In genomic region chr1:62198069-62198780, GRCh38 we compare ENCODE assay signal across 29 cellular contexts. TPM values are rescaled to one million over a fixed set of nuclear protein-coding genes. Genes with fewer than 3 reads are reported as not detected.
DNase-seq lines count a peak whose midpoint lies in the region; FAIRE-seq and TF ChIP-seq lines count a peak whose summit lies in the region.
"Had no signal": no experiment of that assay in that cellular context is flagged by ENCODE, and none has a peak within 500 bp of the region (broad histone marks: within the 10 kb centered on the region; RNA-seq: fewer than 3 reads in every experiment).

No MANE protein-coding gene starts in this region.

- intact Hi-C loops in posterior vena cava (cut with DNase I) = no loop called here

- peaks cover 13% of the 10 kb centered on the region for H3K4me1 Mint-ChIP-seq in astrocyte (ENCODE audit: low read depth, unreplicated experiment)
- H3K4me1 Mint-ChIP-seq: activated CD4-positive, alpha-beta T cell treated with anti-CD3 and anti-CD28 coated beads, Interleukin-2, amount 10 ng/mL, durations not matched to agents 24 days and 14 days had no signal

- H3K9ac ChIP-seq in astrocyte (ENCODE audit: low read length) = no peak overlapping the region

- H3K4me3 ChIP-seq in HAP-1 = no peak overlapping the region
- H3K4me3 ChIP-seq in astrocyte (ENCODE audit: insufficient read depth, low read depth, low read length) = no peak overlapping the region
- H3K4me3 ChIP-seq: K562, SJSA1, transverse colon had no signal

- H3K9me3 Mint-ChIP-seq in astrocyte (ENCODE audit: unreplicated experiment) = peaks cover 3% of the 10 kb centered on the region
- H3K9me3 Mint-ChIP-seq: activated CD4-positive, alpha-beta T cell treated with anti-CD3 and anti-CD28 coated beads, Interleukin-2, amount 10 ng/mL, durations not matched to agents 24 days and 14 days had no signal

- H3K36me3 ChIP-seq in HAP-1 (replicated peaks) (no peaks in the 10 kb centered on the region), astrocyte (ENCODE audit: insufficient read depth, low read length) (no peaks in the 10 kb centered on the region)
- H3K36me3 ChIP-seq: SJSA1, transverse colon had no signal

- no peak overlapping the region for H3K4me2 ChIP-seq in astrocyte (ENCODE audit: low read length)

- peak; percentile 81 to 95 for DNase-seq in HAP-1 (ENCODE audit: low spot score in 2 of 2)
- no peak for DNase-seq in astrocyte (ENCODE audit: low read depth)
- peak; percentile 51 for DNase-seq in iPS-NIHi11 (ENCODE audit: low spot score)
- DNase-seq in posterior vena cava (ENCODE audit: low spot score) = peak; percentile 11
- DNase-seq in DMS114 treated with DMSO at 0.1 percent for 48 hours (lab: John Stamatoyannopoulos, UW; ENCODE audit: unreplicated experiment) = no peak
- DNase-seq in HPDE6-E6E7 (ENCODE audit: extremely low spot score) = no peak
- no peak for DNase-seq in LoVo (ENCODE audit: low spot score)
- DNase-seq: activated CD4-positive, alpha-beta T cell treated with anti-CD3 and anti-CD28 coated beads, Interleukin-2, amount 10 ng/mL, durations not matched to agents 24 days and 14 days; activated CD8-positive, alpha-beta memory T cell treated with anti-CD3 and anti-CD28 coated beads for 24 hours; C1 segment of cervical spinal cord; Caco-2; DMS79 treated with DMSO at 0.1 percent for 48 hours; HCEC 1CT; hippocampal formation; midbrain; MM.1S; naive thymus-derived CD4-positive, alpha-beta T cell; NCI-H1930; NCI-H510A treated with DMSO at 0.1 percent for 48 hours; transverse colon had no signal

- H3K79me2 ChIP-seq in astrocyte (ENCODE audit: insufficient read depth, low read length) = no peaks in the 10 kb centered on the region

- no peak overlapping the region for H3K27ac ChIP-seq in astrocyte (ENCODE audit: low read depth, low read length)
- H3K27ac ChIP-seq: RWPE1, SJSA1, transverse colon had no signal

- peaks cover 15% of the 10 kb centered on the region for H3K4me1 ChIP-seq in HAP-1
- H3K4me1 ChIP-seq in astrocyte (ENCODE audit: insufficient read depth, low read length) = no peaks in the 10 kb centered on the region
- H3K4me1 ChIP-seq: Caco-2, SJSA1 had no signal

- H3K27me3 ChIP-seq in HAP-1 (ENCODE audit: low read depth) (no peaks in the 10 kb centered on the region), astrocyte (ENCODE audit: insufficient read depth, low read length) (peaks cover 33% of the 10 kb centered on the region)
- H3K27me3 ChIP-seq: SJSA1 had no signal

- peaks cover 2% of the 10 kb centered on the region for H3K36me3 Mint-ChIP-seq in astrocyte (ENCODE audit: low read depth, unreplicated experiment)
- H3K36me3 Mint-ChIP-seq: activated naive CD8-positive, alpha-beta T cell had no signal

- no peak overlapping the region for H2AFZ ChIP-seq in astrocyte (ENCODE audit: low read depth, low read length)

- TF ChIP-seq CTCF in astrocyte (IDR thresholded peaks at IDR 0.05; ENCODE audit: insufficient read depth, low read depth, low read length) = no peak

- in situ Hi-C loops in HAP-1 (cut with MboI; ENCODE audit: low sequenced_read_pairs) = no loop called here

- no peak overlapping the region for H3K4me3 Mint-ChIP-seq in astrocyte (ENCODE audit: unreplicated experiment)
- H3K4me3 Mint-ChIP-seq: activated CD4-positive, alpha-beta T cell treated with anti-CD3 and anti-CD28 coated beads, Interleukin-2, amount 10 ng/mL, durations not matched to agents 24 days and 14 days; activated naive CD8-positive, alpha-beta T cell; naive thymus-derived CD4-positive, alpha-beta T cell; stimulated activated memory B cell treated with anti-CD40 and anti-IgM and Interleukin-4, amounts not matched to agents 10 μg/mL and 1 μg/mL and 100 μg/mL, for 72 hours had no signal

- no peak for FAIRE-seq in astrocyte (lab: Jason Lieb, UNC)
- FAIRE-seq: bronchial epithelial cell, colon, GM19239, K562 had no signal

- H3K27me3 Mint-ChIP-seq in astrocyte (ENCODE audit: low read depth, unreplicated experiment) = peaks cover 13% of the 10 kb centered on the region

- H3K27ac Mint-ChIP-seq in astrocyte (ENCODE audit: unreplicated experiment) = peak overlapping the region; percentile 83
- H3K27ac Mint-ChIP-seq: activated CD4-positive, alpha-beta T cell treated with anti-CD3 and anti-CD28 coated beads, Interleukin-2, amount 10 ng/mL, durations not matched to agents 24 days and 14 days; activated naive CD8-positive, alpha-beta T cell; naive thymus-derived CD4-positive, alpha-beta T cell; stimulated activated memory B cell treated with anti-CD40 and anti-IgM and Interleukin-4, amounts not matched to agents 10 μg/mL and 1 μg/mL and 100 μg/mL, for 72 hours had no signal

- no peaks in the 10 kb centered on the region for H4K20me1 ChIP-seq in astrocyte (ENCODE audit: insufficient read depth, low read length)

- H3K9me3 ChIP-seq in HAP-1 (no peaks in the 10 kb centered on the region), astrocyte (ENCODE audit: insufficient read depth, low read depth, low read length) (no peaks in the 10 kb centered on the region)
- H3K9me3 ChIP-seq: Caco-2, SJSA1, transverse colon had no signal

RNA-seq across cellular contexts. Expression of gene L1TD1, which starts 3.6 kb away (rescaled TPM):
- total RNA-seq in astrocyte (9.9 and 10.6 TPM in 2 replicates), posterior vena cava (under 1 TPM; 0.09 to 0.48 TPM)
- total RNA-seq: activated CD4-positive, alpha-beta T cell treated with anti-CD3 and anti-CD28 coated beads, Interleukin-2, amount 10 ng/mL, durations not matched to agents 24 days and 14 days; osteocyte; SJSA1 had no signal

Comparison
In these comparisons a context has a peak if more than half of its experiments do, and no peak if none do; other contexts are left out.
1. DNase-seq: peak in HAP-1 (2 of 2), iPS-NIHi11 (single experiment) and posterior vena cava (single experiment); none in astrocyte (single experiment), DMS114 treated with DMSO at 0.1 percent for 48 hours (single experiment), HPDE6-E6E7 (single experiment) and LoVo (single experiment).